In genomic region chr18:10145523-10145922, GRCh38 we compare ENCODE assay signal across 14 cellular contexts.
DNase-seq lines count a peak whose midpoint lies in the region.
"Had no signal": no experiment of that assay in that cellular context is flagged by ENCODE, and none has a peak within 500 bp of the region (broad histone marks: within the 10 kb centered on the region; RNA-seq: fewer than 3 reads in every experiment).

No MANE protein-coding gene starts in this region.

- no peak overlapping the region for H3K23ac ChIP-seq in neuronal stem cell (ENCODE audit: low read depth, low read length, poor library complexity)

- no peak overlapping the region for H2BK5ac ChIP-seq in neuronal stem cell (ENCODE audit: low read length)

- DNase-seq in ELF-1 (ENCODE audit: low read depth, low spot score) (peak; percentile 88), NT2/D1 (ENCODE audit: low read depth, low spot score) (peak; percentile 6), iPS-NIHi11 (ENCODE audit: low spot score) (peak; percentile 29), neuronal stem cell (ENCODE audit: low spot score) (no peak), medulla oblongata (ENCODE audit: extremely low spot score) (no peak), NCI-H1092 treated with DMSO at 0.1 percent for 48 hours (lab: John Stamatoyannopoulos, UW) (no peak), middle frontal gyrus (ENCODE audit: extremely low spot score, low spot score) (no peak)
- DNase-seq: Caco-2; CD8-positive, alpha-beta memory T cell; DND-41; GF-D8; H7; IMR-90 had no signal

- no CpG with 5 or more reads among the region's 2 CpGs for WGBS in neuronal stem cell (ENCODE audit: extremely low coverage in 2 of 2, insufficient read length in 2 of 2, insufficient replicate concordance in 1 of 2), 2 donors

- no peak overlapping the region for H3K27ac ChIP-seq in neuronal stem cell (replicated peaks; ENCODE audit: low read length)
- H3K27ac ChIP-seq: 22Rv1 had no signal

- H3K18ac ChIP-seq in neuronal stem cell (ENCODE audit: low read length), result no peak overlapping the region

- no peak overlapping the region for H3K4me3 ChIP-seq in NT2/D1 (ENCODE audit: insufficient read length, low read depth)
- H3K4me3 ChIP-seq in neuronal stem cell (ENCODE audit: low read length in 2 of 2), result no peak overlapping the region

- no peak overlapping the region for H2BK12ac ChIP-seq in neuronal stem cell (ENCODE audit: low read length)

- no peak overlapping the region for H2AK5ac ChIP-seq in neuronal stem cell (ENCODE audit: low read depth, low read length)

- H3K9ac ChIP-seq in NT2/D1 (ENCODE audit: insufficient read length, low read depth), result no peak overlapping the region
- H3K9ac ChIP-seq in neuronal stem cell (ENCODE audit: low read depth, low read length, poor library complexity), result no peak overlapping the region

- H3K4me1 ChIP-seq in NT2/D1 (ENCODE audit: insufficient read depth, insufficient read length) (peaks cover 5% of the 10 kb centered on the region), neuronal stem cell (ENCODE audit: control insufficient read depth in 2 of 2, insufficient read depth in 1 of 2, low read depth in 1 of 2, low read length in 2 of 2) (peaks cover 2 to 6% of the 10 kb centered on the region in 2 donors)

- peak overlapping the region; percentile 12 for H2AFZ ChIP-seq in neuronal stem cell (ENCODE audit: low read length)

- H3K79me1 ChIP-seq in neuronal stem cell (ENCODE audit: low read depth, low read length), result no peaks in the 10 kb centered on the region

- peaks cover 2% of the 10 kb centered on the region; the same call in 1 of the 2 replicates for H3K9me3 ChIP-seq in NT2/D1 (ENCODE audit: insufficient read depth, low read length)
- no peaks in the 10 kb centered on the region for H3K9me3 ChIP-seq in neuronal stem cell (replicated peaks in 1 of 2; ENCODE audit: control insufficient read depth in 2 of 2, insufficient read depth in 1 of 2, low read depth in 1 of 2, low read length in 2 of 2)
- H3K9me3 ChIP-seq: Caco-2 had no signal

- H2BK120ac ChIP-seq in neuronal stem cell (ENCODE audit: low read depth, low read length), result no peak overlapping the region

- no peak overlapping the region for H4K91ac ChIP-seq in neuronal stem cell (ENCODE audit: low read depth, low read length, poor library complexity)

- H2BK15ac ChIP-seq in neuronal stem cell (ENCODE audit: low read length), result no peak overlapping the region

- H3K27me3 ChIP-seq in NT2/D1 (ENCODE audit: insufficient read depth, insufficient read length) (no peaks in the 10 kb centered on the region), neuronal stem cell (ENCODE audit: control insufficient read depth in 3 of 3, insufficient read depth in 3 of 3, low read depth in 1 of 3, low read length in 3 of 3) (peaks cover 0 to 24% (median 0%) of the 10 kb centered on the region in 3 experiments)

- no peak overlapping the region for H3K4ac ChIP-seq in neuronal stem cell (ENCODE audit: low read length)

- H3K14ac ChIP-seq in neuronal stem cell (ENCODE audit: low read length), result no peak overlapping the region

- H3K4me2 ChIP-seq in neuronal stem cell (ENCODE audit: insufficient read depth, low read length, poor library complexity, severe bottlenecking), result no peak overlapping the region

- H3K36me3 ChIP-seq in NT2/D1 (ENCODE audit: insufficient read depth, insufficient read length, low read length), result no peaks in the 10 kb centered on the region
- H3K36me3 ChIP-seq in neuronal stem cell (replicated peaks in 1 of 2; ENCODE audit: control insufficient read depth in 2 of 2, insufficient read depth in 2 of 2, low read length in 2 of 2), result no peaks in the 10 kb centered on the region

- no peak overlapping the region for H4K8ac ChIP-seq in neuronal stem cell (ENCODE audit: low read depth, low read length)

Comparison
In these comparisons a context has a peak if more than half of its experiments do, and no peak if none do; other contexts are left out.
1. DNase-seq: peak in ELF-1 (single experiment), NT2/D1 (single experiment) and iPS-NIHi11 (single experiment); none in neuronal stem cell (single experiment), medulla oblongata (single experiment), NCI-H1092 treated with DMSO at 0.1 percent for 48 hours (single experiment) and middle frontal gyrus (single experiment).